1 cellular context compared by ENCODE assay signal in genomic region chr11:26134481-26135355, GRCh38.
TF ChIP-seq lines count a peak whose summit lies in the region.

No MANE protein-coding gene starts in this region.

TF ChIP-seq in Ishikawa, 13 proteins besides CTCF, POLR2A, EP300 and RAD21 (continued from another document):
- TF ChIP-seq USF1 (IDR thresholded peaks at IDR 0.05) = no peak
- no peak for TF ChIP-seq CREB1 (IDR thresholded peaks at IDR 0.05; ENCODE audit: low read depth)
